ENCODE assay signal across 8 cellular contexts in genomic region chr3:185585862-185586643, GRCh38. TPM values are rescaled to one million over a fixed set of nuclear protein-coding genes. Genes with fewer than 3 reads are reported as not detected.
DNase-seq lines count a peak whose midpoint lies in the region; ATAC-seq and TF ChIP-seq lines count a peak whose summit lies in the region.

SENP2 (plus strand) TSS chr3:185586295; CDS start chr3:185586414, 119 bp downstream.

- peak; percentile 97 for DNase-seq in GM10248 (ENCODE audit: extremely low spot score)
- DNase-seq in NCI-H1105 (lab: John Stamatoyannopoulos, UW), result peak; percentile 100
- DNase-seq in SKM-1 treated with dmso at 0.1 percent for 144 hours (lab: John Stamatoyannopoulos, UW; ENCODE audit: unreplicated experiment), result peak; percentile 98
- DNase-seq in glomerular endothelial cell (ENCODE audit: extremely low read depth, low read depth, low spot score), result peak; percentile 94
- DNase-seq in occipital lobe (lab: John Stamatoyannopoulos, UW), result peak; percentile 99

- H3K27ac Mint-ChIP-seq in activated naive CD8-positive, alpha-beta T cell, result peak within 1 kb of the TSS; percentile 96

- no peaks in the 10 kb centered on the region for H3K9me3 Mint-ChIP-seq in activated naive CD8-positive, alpha-beta T cell (ENCODE audit: low read depth)

- no peak for TF ChIP-seq CTCF in GM10248 (IDR thresholded peaks at IDR 0.05; ENCODE audit: control extremely low read depth, extremely low read depth, low read depth, missing control alignments)

- peak within 1 kb of the TSS; percentile 54 for H3K27ac ChIP-seq in temporal lobe (ENCODE audit: low read depth, low read length)

- CTCF ChIA-PET in GM10248 (lab: Yijun Ruan, JAX), result interaction anchor here (0.9 to 3.0 kb wide), 12 partner anchors 8 to 259 kb away, joined by 3 to 19 read pairs (median 4); no protein-coding TSS in a partner anchor

- H3K4me3 Mint-ChIP-seq in activated naive CD8-positive, alpha-beta T cell, result peak within 1 kb of the TSS; percentile 95

- peak; percentile 94 for ATAC-seq in HG02623 (IDR thresholded peaks at IDR 0.05; ENCODE audit: unreplicated experiment)

- POLR2A ChIA-PET in GM10248 (lab: Yijun Ruan, JAX), result interaction anchor here (0.5 to 1.6 kb wide), 7 partner anchors 10 to 1926 kb away, joined by 3 to 5 read pairs (median 3); partner anchors contain the start of genes MAP3K13 and TMEM41A

- peaks cover 34% of the 10 kb centered on the region for H3K4me1 Mint-ChIP-seq in activated naive CD8-positive, alpha-beta T cell (ENCODE audit: low read depth)

- H3K27me3 Mint-ChIP-seq in activated naive CD8-positive, alpha-beta T cell, result no peaks in the 10 kb centered on the region

- peaks cover 3% of the 10 kb centered on the region for H3K36me3 Mint-ChIP-seq in activated naive CD8-positive, alpha-beta T cell

RNA-seq across cellular contexts. Expression of gene SENP2, which starts in this region (rescaled TPM):
- 19.2 and 22.9 TPM in 2 replicates for total RNA-seq in glomerular endothelial cell
- total RNA-seq in occipital lobe, result 43.5 TPM
- 39.1 TPM for total RNA-seq in temporal lobe

Comparison
In these comparisons a context has a peak if more than half of its experiments do, and no peak if none do; other contexts are left out.
1. Peak in every context shown above with its lines: DNase-seq, ATAC-seq and H3K27ac ChIP-seq.